In genomic region chr4:118983293-118983692, GRCh38 we compare ENCODE assay signal across 16 cellular contexts.
"Had no signal": no experiment of that assay in that cellular context is flagged by ENCODE, and none has a peak within 500 bp of the region (broad histone marks: within the 10 kb centered on the region; RNA-seq: fewer than 3 reads in every experiment).

No MANE protein-coding gene starts in this region.

- H3K36me3 ChIP-seq: adrenal gland, SJCRH30 had no signal

- H3K4me3 ChIP-seq: adrenal gland, SJCRH30 had no signal

- H3K9me3 ChIP-seq: adrenal gland, SJCRH30 had no signal

- H3K27ac ChIP-seq: adrenal gland, SJCRH30 had no signal

- ATAC-seq: activated CD8-positive, alpha-beta T cell treated with anti-CD3 and anti-CD28 coated beads for 36 hours; activated T-cell treated with anti-CD3 and anti-CD28 coated beads, Interleukin-2, amount 50 U/mL, for 4 hours; left ventricle myocardium superior; stimulated activated effector memory CD8-positive, alpha-beta T cell treated with anti-CD3 and anti-CD28 coated beads, Interleukin-12 subunit alpha, Interleukin-12 subunit beta, amount 100 ng/mL, for 72 hours had no signal

- H3K27me3 ChIP-seq: adrenal gland, SJCRH30 had no signal

- DNase-seq: activated B cell treated with CpG ODN at 0.5 μM for 24 hours; activated CD4-positive, alpha-beta T cell treated with anti-CD3 and anti-CD28 coated beads for 48 hours; activated CD8-positive, alpha-beta T cell treated with anti-CD3 and anti-CD28 coated beads for 36 hours; activated effector memory CD4-positive, alpha-beta T cell treated with Interleukin-2 at 50 U/mL for 16 hours; activated T-cell treated with anti-CD3 and anti-CD28 coated beads, Interleukin-2, amount 50 U/mL, for 4 hours; adrenal gland; central memory CD4-positive, alpha-beta T cell; cortex of kidney; effector CD8-positive, alpha-beta T cell; hippocampal formation; kidney; left ventricle myocardium superior; mesenchymal stem cell; SJCRH30; T-helper 2 cell had no signal
